8 cellular contexts compared by ENCODE assay signal in genomic region chr17:48055531-48056245, GRCh38. TPM values are rescaled to one million over a fixed set of nuclear protein-coding genes. Genes with fewer than 3 reads are reported as not detected.
DNase-seq lines count a peak whose midpoint lies in the region; ATAC-seq, FAIRE-seq and TF ChIP-seq lines count a peak whose summit lies in the region.

No MANE protein-coding gene starts in this region.

- 75 to 82% methylated on average over 5 of the region's 5 CpGs for WGBS in body of pancreas, 2 donors

- peak overlapping the region; percentile 78 for H3K27ac Mint-ChIP-seq in HFFc6
- peak overlapping the region; percentile 94 for H3K27ac Mint-ChIP-seq in stimulated activated naive B cell treated with anti-CD40 and anti-IgM and Interleukin-4, amounts not matched to agents 10 μg/mL and 1 μg/mL and 100 μg/mL, for 72 hours

- peak; percentile 35 for DNase-seq in HFFc6
- DNase-seq in glomerular visceral epithelial cell (ENCODE audit: extremely low spot score) = peak; percentile 82
- DNase-seq in stimulated activated naive B cell treated with anti-CD40 and anti-IgM and Interleukin-4, amounts not matched to agents 10 μg/mL and 1 μg/mL and 100 μg/mL, for 72 hours = no peak
- no peak for DNase-seq in NCI-H1092 treated with DMSO at 0.1 percent for 48 hours (lab: John Stamatoyannopoulos, UW)
- no peak for DNase-seq in HUDEP-2 (lab: John Stamatoyannopoulos, UW; ENCODE audit: unreplicated experiment in 76 of 76)
- no peak for DNase-seq in body of pancreas

- H3K4me3 Mint-ChIP-seq in HFFc6 = peak overlapping the region; percentile 49; the same call in 1 of the 2 replicates
- peak overlapping the region; percentile 68 to 70 for H3K4me3 Mint-ChIP-seq in stimulated activated naive B cell treated with anti-CD40 and anti-IgM and Interleukin-4, amounts not matched to agents 10 μg/mL and 1 μg/mL and 100 μg/mL, for 72 hours

- H3K27me3 Mint-ChIP-seq in HFFc6 (ENCODE audit: insufficient read depth) = peaks cover 8% of the 10 kb centered on the region
- H3K27me3 Mint-ChIP-seq in stimulated activated naive B cell treated with anti-CD40 and anti-IgM and Interleukin-4, amounts not matched to agents 10 μg/mL and 1 μg/mL and 100 μg/mL, for 72 hours = no peaks in the 10 kb centered on the region

- no peaks in the 10 kb centered on the region for H3K9me3 Mint-ChIP-seq in HFFc6
- H3K9me3 Mint-ChIP-seq in stimulated activated naive B cell treated with anti-CD40 and anti-IgM and Interleukin-4, amounts not matched to agents 10 μg/mL and 1 μg/mL and 100 μg/mL, for 72 hours = no peaks in the 10 kb centered on the region

- no peak overlapping the region for H3K4me3 ChIP-seq in body of pancreas

- H3K27ac ChIP-seq in body of pancreas = no peak overlapping the region

- peaks cover 66% of the 10 kb centered on the region for H3K4me1 Mint-ChIP-seq in HFFc6 (ENCODE audit: low read depth)
- H3K4me1 Mint-ChIP-seq in stimulated activated naive B cell treated with anti-CD40 and anti-IgM and Interleukin-4, amounts not matched to agents 10 μg/mL and 1 μg/mL and 100 μg/mL, for 72 hours = peaks cover 51 to 63% of the 10 kb centered on the region in 2 donors

- no peaks in the 10 kb centered on the region for H3K9me3 ChIP-seq in body of pancreas

- TF ChIP-seq CTCF in HFFc6 (IDR thresholded peaks at IDR 0.05) (no peak), body of pancreas (IDR thresholded peaks at IDR 0.05) (no peak)

- no peaks in the 10 kb centered on the region for H3K27me3 ChIP-seq in body of pancreas

- peaks cover 50% of the 10 kb centered on the region for H3K36me3 Mint-ChIP-seq in HFFc6 (ENCODE audit: low read depth)
- H3K36me3 Mint-ChIP-seq in stimulated activated naive B cell treated with anti-CD40 and anti-IgM and Interleukin-4, amounts not matched to agents 10 μg/mL and 1 μg/mL and 100 μg/mL, for 72 hours = peaks cover 60 to 80% of the 10 kb centered on the region in 2 donors

- peaks cover 0 to 26% of the 10 kb centered on the region in 2 donors for H3K36me3 ChIP-seq in body of pancreas (replicated peaks in 1 of 2; ENCODE audit: insufficient read depth in 1 of 2, low read depth in 2 of 2)

- H3K4me1 ChIP-seq in body of pancreas = peaks cover 49% of the 10 kb centered on the region

- FAIRE-seq in G401.6 (lab: Jason Lieb, UNC) = peak; percentile 40

- no peak for TF ChIP-seq POLR2A in body of pancreas (IDR thresholded peaks at IDR 0.05)

- ATAC-seq in activated CD4-positive, CD25-positive, alpha-beta regulatory T cell treated with anti-CD3 and anti-CD28 coated beads, Interleukin-2, amount 50 U/mL, for 24 hours = peak; percentile 80 to 93
- ATAC-seq in stimulated activated naive B cell treated with anti-CD40 and anti-IgM and Interleukin-4, amounts not matched to agents 10 μg/mL and 1 μg/mL and 100 μg/mL, for 72 hours (replicated peaks) = peak; percentile 86 to 92
- ATAC-seq in body of pancreas = no peak

- intact Hi-C loops in body of pancreas (cut with DNase I) = no loop called here

RNA-seq across cellular contexts. Expression of gene NFE2L1, which starts 7.5 kb away (rescaled TPM):
- 100 to 1,000 TPM; 181 to 207 (median 193) TPM for total RNA-seq in HFFc6 (2021; fragmentation: NEBNext Ultra II Directional; extraction: Animal tissue kit (Norgen Biotek cat#: 25700))
- 10 to 100 TPM; 39.4 to 74.2 TPM for total RNA-seq in body of pancreas

RNA-seq across cellular contexts. Expression of gene COPZ2, which starts 18.1 kb away (rescaled TPM):
- total RNA-seq in HFFc6 (2021; fragmentation: NEBNext Ultra II Directional; extraction: Animal tissue kit (Norgen Biotek cat#: 25700)) = 100 to 1,000 TPM; 209 to 260 (median 211) TPM
- 10 to 100 TPM in 1 of 2 donors, 1 to 10 TPM in 1; 7.0 to 43.5 TPM for total RNA-seq in body of pancreas

RNA-seq across cellular contexts. Expression of gene CBX1, which starts 45.6 kb away (rescaled TPM):
- total RNA-seq in HFFc6 (2021; fragmentation: NEBNext Ultra II Directional; extraction: Animal tissue kit (Norgen Biotek cat#: 25700)) = 10 to 100 TPM; 62.2 to 82.1 (median 74.0) TPM
- total RNA-seq in body of pancreas = 10 to 100 TPM; 15.8 to 34.2 TPM

RNA-seq across cellular contexts. Expression of gene SNX11, which starts 51.9 kb away (rescaled TPM):
- 10 to 100 TPM; 16.5 to 21.9 (median 19.6) TPM for total RNA-seq in HFFc6 (2021; fragmentation: NEBNext Ultra II Directional; extraction: Animal tissue kit (Norgen Biotek cat#: 25700))
- 10 to 100 TPM in 1 of 2 donors, 1 to 10 TPM in 1; 5.4 to 10.9 TPM for total RNA-seq in body of pancreas

Comparison
In these comparisons a context has a peak if more than half of its experiments do, and no peak if none do; other contexts are left out.
1. DNase-seq: peak in HFFc6 (single experiment) and glomerular visceral epithelial cell (single experiment); none in stimulated activated naive B cell treated with anti-CD40 and anti-IgM and Interleukin-4, amounts not matched to agents 10 μg/mL and 1 μg/mL and 100 μg/mL, for 72 hours (single experiment), NCI-H1092 treated with DMSO at 0.1 percent for 48 hours (single experiment), HUDEP-2 (0 of 76) and body of pancreas (0 of 4).
2. RNA of gene COPZ2, which starts 18.1 kb away (total RNA-seq): 209 to 260 TPM in HFFc6; 7.0 to 43.5 TPM in body of pancreas; every median in the first group is over 4 times any median in the second.